Comparison of ENCODE assay signal across 7 cellular contexts in genomic region chr5:77077821-77078176, GRCh38. TPM values are rescaled to one million over a fixed set of nuclear protein-coding genes. Genes with fewer than 3 reads are reported as not detected.
DNase-seq lines count a peak whose midpoint lies in the region; ATAC-seq and TF ChIP-seq lines count a peak whose summit lies in the region.

No MANE protein-coding gene starts in this region.

- no peaks in the 10 kb centered on the region for H3K27me3 ChIP-seq in SU-DHL-6 (ENCODE audit: low read length)
- no peaks in the 10 kb centered on the region for H3K27me3 ChIP-seq in gastroesophageal sphincter

- H2AFZ ChIP-seq in SU-DHL-6 (ENCODE audit: low read depth, low read length, severe bottlenecking): no peak overlapping the region

- H3K9me3 ChIP-seq in SU-DHL-6 (ENCODE audit: insufficient read depth, low read length): no peaks in the 10 kb centered on the region
- no peaks in the 10 kb centered on the region for H3K9me3 ChIP-seq in gastroesophageal sphincter
- H3K9me3 ChIP-seq in mucosa of descending colon: no peaks in the 10 kb centered on the region

- peaks cover 11% of the 10 kb centered on the region for H3K4me1 Mint-ChIP-seq in stimulated activated effector memory CD8-positive, alpha-beta T cell treated with anti-CD3 and anti-CD28 coated beads, Interleukin-12 subunit alpha, Interleukin-12 subunit beta, amount 100 ng/mL, for 72 hours

- WGBS in gastroesophageal sphincter (ENCODE audit: low coverage in 1 of 2), 2 donors: 52 to 56% methylated on average over 3 to 4 of the region's 15 CpGs

- TF ChIP-seq CTCF in SU-DHL-6 (IDR thresholded peaks at IDR 0.05; ENCODE audit: insufficient read depth, low read length, poor library complexity, severe bottlenecking) (no peak), gastroesophageal sphincter (IDR thresholded peaks at IDR 0.05) (no peak), mucosa of descending colon (IDR thresholded peaks at IDR 0.05) (no peak)

- H4K20me1 ChIP-seq in SU-DHL-6 (ENCODE audit: low read depth, low read length): no peaks in the 10 kb centered on the region

- H3K36me3 Mint-ChIP-seq in stimulated activated effector memory CD8-positive, alpha-beta T cell treated with anti-CD3 and anti-CD28 coated beads, Interleukin-12 subunit alpha, Interleukin-12 subunit beta, amount 100 ng/mL, for 72 hours: peaks cover 6% of the 10 kb centered on the region

- no peaks in the 10 kb centered on the region for H3K79me2 ChIP-seq in SU-DHL-6 (ENCODE audit: insufficient read depth, low read length)

- H3K4me1 ChIP-seq in gastroesophageal sphincter: peaks cover 0 to 20% (median 4%) of the 10 kb centered on the region in 3 donors
- peaks cover 4% of the 10 kb centered on the region for H3K4me1 ChIP-seq in mucosa of descending colon (ENCODE audit: low read depth)

- H3K4me3 ChIP-seq in SU-DHL-6 (ENCODE audit: insufficient read depth, low read length, poor library complexity, severe bottlenecking) (no peak overlapping the region), gastroesophageal sphincter (peak overlapping the region; percentile 60 to 67), mucosa of descending colon (no peak overlapping the region)

- TF ChIP-seq POLR2A in gastroesophageal sphincter (IDR thresholded peaks at IDR 0.05): no peak

- H3K4me3 Mint-ChIP-seq in stimulated activated effector memory CD8-positive, alpha-beta T cell treated with anti-CD3 and anti-CD28 coated beads, Interleukin-12 subunit alpha, Interleukin-12 subunit beta, amount 100 ng/mL, for 72 hours: peak overlapping the region; percentile 40

- no peaks in the 10 kb centered on the region for H3K9me3 Mint-ChIP-seq in stimulated activated effector memory CD8-positive, alpha-beta T cell treated with anti-CD3 and anti-CD28 coated beads, Interleukin-12 subunit alpha, Interleukin-12 subunit beta, amount 100 ng/mL, for 72 hours

- peak overlapping the region; percentile 44 for H3K4me2 ChIP-seq in SU-DHL-6 (ENCODE audit: low read depth, low read length, poor library complexity, severe bottlenecking)

- no peak overlapping the region for H3K27ac ChIP-seq in SU-DHL-6 (ENCODE audit: low read depth, low read length)
- peak overlapping the region in 3 of 4 donors; percentile 84 to 88 (median 84) for H3K27ac ChIP-seq in gastroesophageal sphincter

- H3K36me3 ChIP-seq in SU-DHL-6 (ENCODE audit: low read length): 0 out of 2 replicates have a peak, but pooled peaks cover 8% of the 10 kb centered on the region
- H3K36me3 ChIP-seq in gastroesophageal sphincter: peaks cover 0 to 8% of the 10 kb centered on the region in 2 donors
- H3K36me3 ChIP-seq in mucosa of descending colon (ENCODE audit: low read depth): peaks cover 3% of the 10 kb centered on the region

- H3K27ac Mint-ChIP-seq in stimulated activated effector memory CD8-positive, alpha-beta T cell treated with anti-CD3 and anti-CD28 coated beads, Interleukin-12 subunit alpha, Interleukin-12 subunit beta, amount 100 ng/mL, for 72 hours: no peak overlapping the region

- H3K9me2 ChIP-seq in SU-DHL-6 (replicated peaks; ENCODE audit: insufficient read depth, low read length): no peaks in the 10 kb centered on the region

- no peak overlapping the region for H3K9ac ChIP-seq in SU-DHL-6 (ENCODE audit: low read length)

- peaks cover 23% of the 10 kb centered on the region for H3F3A ChIP-seq in SU-DHL-6 (ENCODE audit: insufficient read depth)

- intact Hi-C loops in mucosa of descending colon (cut with DNase I, micrococcal nuclease): no loop called here

- no peak for DNase-seq in stimulated activated effector memory CD8-positive, alpha-beta T cell treated with anti-CD3 and anti-CD28 coated beads, Interleukin-12 subunit alpha, Interleukin-12 subunit beta, amount 100 ng/mL, for 72 hours (ENCODE audit: low spot score in 2 of 2)
- no peak for DNase-seq in mucosa of descending colon
- DNase-seq in GM03348 (ENCODE audit: low spot score): no peak
- DNase-seq in mesenteric fat pad (ENCODE audit: low spot score): no peak

- no peak for TF ChIP-seq EP300 in gastroesophageal sphincter (IDR thresholded peaks at IDR 0.05)

- ATAC-seq in GM21576 (IDR thresholded peaks at IDR 0.05; ENCODE audit: unreplicated experiment) (peak; percentile 8), gastroesophageal sphincter (no peak), mucosa of descending colon (no peak)
- no peak for ATAC-seq in stimulated activated effector memory CD8-positive, alpha-beta T cell treated with anti-CD3 and anti-CD28 coated beads, Interleukin-12 subunit alpha, Interleukin-12 subunit beta, amount 100 ng/mL, for 72 hours

RNA-seq across cellular contexts. Expression of gene ZBED3, which starts 9.3 kb away (rescaled TPM):
- 10 to 100 TPM in 2 of 4 donors, 1 to 10 TPM in 2; 3.2 to 16.2 (median 9.2) TPM for total RNA-seq in gastroesophageal sphincter
- 1 to 10 TPM; 6.3 to 9.0 (median 7.9) TPM for total RNA-seq in mucosa of descending colon
- 21.6 TPM for total RNA-seq in mesenteric fat pad

RNA-seq across cellular contexts. Expression of gene AGGF1, which starts 47.6 kb away (rescaled TPM):
- 10 to 100 TPM; 17.5 to 21.2 (median 19.0) TPM for total RNA-seq in gastroesophageal sphincter
- total RNA-seq in mucosa of descending colon: 10 to 100 TPM; 19.6 to 20.3 (median 20.2) TPM
- 21.7 TPM for total RNA-seq in mesenteric fat pad

Comparison
In these comparisons a context has a peak if more than half of its experiments do, and no peak if none do; other contexts are left out.
1. H3K4me3 ChIP-seq: peak in gastroesophageal sphincter (2 of 2); none in SU-DHL-6 (single experiment) and mucosa of descending colon (single experiment).